In the genomic region with DNA sequence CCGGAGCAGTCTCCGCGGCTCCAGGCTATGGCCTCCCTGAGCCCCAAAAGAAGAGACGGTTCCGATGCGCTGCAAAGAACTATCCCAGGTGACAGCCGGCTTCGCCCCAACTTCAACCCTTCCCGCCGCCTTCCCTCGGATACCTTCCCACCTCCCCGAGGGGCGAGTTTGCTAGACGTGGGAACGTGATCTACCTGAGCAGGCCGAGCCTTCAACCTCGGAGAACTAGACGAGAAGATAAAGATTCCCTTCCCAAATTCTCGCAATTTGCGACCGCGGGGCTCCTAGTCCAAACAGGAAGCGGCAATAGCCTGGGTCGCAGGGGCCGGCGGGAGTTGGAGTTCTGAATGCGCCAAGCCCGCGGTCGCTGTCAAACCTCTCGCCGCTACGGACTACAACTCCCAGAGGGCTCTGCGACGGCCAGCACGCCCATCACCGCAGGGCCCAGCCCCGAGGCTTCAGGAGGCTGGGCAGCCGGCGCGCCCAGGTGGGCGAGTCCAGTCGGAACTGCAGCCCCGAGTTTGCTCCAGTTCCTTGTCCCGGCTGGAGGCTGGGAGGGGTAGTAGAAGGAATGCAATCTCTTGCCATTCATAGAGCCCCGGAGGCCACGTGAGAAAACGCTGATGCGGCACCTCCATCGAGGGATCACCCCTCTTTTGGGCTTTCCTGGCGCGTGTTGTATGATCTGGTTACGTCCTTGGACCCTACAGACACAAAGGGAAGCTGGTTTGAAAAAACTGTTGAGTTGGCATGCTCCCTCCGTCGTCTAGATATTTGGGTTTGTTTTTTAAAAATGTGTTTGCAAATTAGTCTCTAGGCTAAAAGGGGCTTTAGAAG, we compare ENCODE assay signal across 8 cellular contexts. TPM values are rescaled to one million over a fixed set of nuclear protein-coding genes. Genes with fewer than 3 reads are reported as not detected.
A peak's percentile ranks its signal among the peaks of the same experiment; 100 is the strongest.
DNase-seq lines count a peak whose midpoint lies in the region; ATAC-seq and TF ChIP-seq lines count a peak whose summit lies in the region.

TSS of gene SLC38A9 (minus strand) at position 302 of the 837 bp plus-strand sequence. CDS start 14,366 bp downstream, outside the sequence.

- intact Hi-C loops in naive thymus-derived CD4-positive, alpha-beta T cell (cut with micrococcal nuclease): loop anchor here (1.0 to 5.0 kb wide), 13 partner anchors 51 to 1462 kb away; partner anchors contain the start of genes PLPP1 (in 2 of the 2), CDC20B (in 1 of the 2), DHX29 (in 1 of the 2) and GPBP1 (in 1 of the 2)

- peak within 1 kb of the TSS; percentile 94 for H3K4me3 ChIP-seq in Karpas-422 (ENCODE audit: low read length)
- peak within 1 kb of the TSS; percentile 83 to 94 (median 84) for H3K4me3 ChIP-seq in fibroblast of lung (replicated peaks in 1 of 4; ENCODE audit: control extremely low read depth in 1 of 4, insufficient read depth in 1 of 4, low read depth in 3 of 4, low read length in 4 of 4)
- peak within 1 kb of the TSS; percentile 87 for H3K4me3 ChIP-seq in naive thymus-derived CD4-positive, alpha-beta T cell (ENCODE audit: low read length)

- peak within 1 kb of the TSS; percentile 98 for H2AFZ ChIP-seq in Karpas-422 (ENCODE audit: low read length)
- H2AFZ ChIP-seq in fibroblast of lung (ENCODE audit: low read length): peak within 1 kb of the TSS; percentile 96

- DNase-seq in DMS79 treated with DMSO at 0.1 percent for 48 hours (lab: John Stamatoyannopoulos, UW): peak; percentile 72
- peak; percentile 97 for DNase-seq in Karpas-422
- peak; percentile 95 for DNase-seq in RKO (ENCODE audit: low spot score)
- DNase-seq in activated T-helper 1 cell treated with Interleukin-2 at 50 U/mL for 16 hours (ENCODE audit: low read depth): peak; percentile 84
- DNase-seq in fibroblast of lung (ENCODE audit: low read depth in 2 of 2): peak; percentile 92 to 93
- DNase-seq in naive thymus-derived CD4-positive, alpha-beta T cell: peak; percentile 82 to 91 (median 90)
- DNase-seq in stimulated activated naive B cell treated with anti-CD40 and anti-IgM and Interleukin-4, amounts not matched to agents 10 μg/mL and 1 μg/mL and 100 μg/mL, for 72 hours: peak; percentile 88

- H3K4me1 ChIP-seq in Karpas-422 (ENCODE audit: low read length): peaks cover 17% of the 10 kb centered on the region
- H3K4me1 ChIP-seq in fibroblast of lung (ENCODE audit: control insufficient read depth, extremely low read depth, insufficient read depth, low read length): peaks cover 7% of the 10 kb centered on the region
- H3K4me1 ChIP-seq in naive thymus-derived CD4-positive, alpha-beta T cell (ENCODE audit: control insufficient read depth in 2 of 2, insufficient read depth in 2 of 2, low read length in 2 of 2): peaks cover 12 to 16% of the 10 kb centered on the region in 2 donors

- H4K20me1 ChIP-seq in Karpas-422 (ENCODE audit: insufficient read depth, low read depth, low read length) (no peaks in the 10 kb centered on the region), fibroblast of lung (ENCODE audit: control insufficient read depth, extremely low read depth, insufficient read depth, low read length) (no peaks in the 10 kb centered on the region)

- H3K9ac ChIP-seq in Karpas-422 (ENCODE audit: low read length) (peak within 1 kb of the TSS; percentile 88), fibroblast of lung (ENCODE audit: insufficient read depth, low read length) (peak within 1 kb of the TSS; percentile 62)

- H3K27ac Mint-ChIP-seq in naive thymus-derived CD4-positive, alpha-beta T cell: peak within 1 kb of the TSS; percentile 76 to 97 (median 91)
- H3K27ac Mint-ChIP-seq in stimulated activated naive B cell treated with anti-CD40 and anti-IgM and Interleukin-4, amounts not matched to agents 10 μg/mL and 1 μg/mL and 100 μg/mL, for 72 hours: peak within 1 kb of the TSS; percentile 96

- peak within 1 kb of the TSS; percentile 97 for H3K4me2 ChIP-seq in Karpas-422 (ENCODE audit: low read depth, low read length, poor library complexity, severe bottlenecking)
- peak within 1 kb of the TSS; percentile 98 for H3K4me2 ChIP-seq in fibroblast of lung (ENCODE audit: extremely low read depth, insufficient read depth, low read length)

- no peaks in the 10 kb centered on the region for H3K36me3 ChIP-seq in Karpas-422 (ENCODE audit: insufficient read depth, low read length)
- H3K36me3 ChIP-seq in fibroblast of lung (ENCODE audit: control insufficient read depth, insufficient read depth, low read length): no peaks in the 10 kb centered on the region
- peaks cover 0 to 8% (median 0%) of the 10 kb centered on the region in 3 experiments for H3K36me3 ChIP-seq in naive thymus-derived CD4-positive, alpha-beta T cell (ENCODE audit: control insufficient read depth in 2 of 3, insufficient read depth in 3 of 3, low read length in 3 of 3)

- POLR2A ChIA-PET in naive thymus-derived CD4-positive, alpha-beta T cell (lab: Charles Lee): interaction anchor here (0.7 to 1.8 kb wide), 2 partner anchors 768 to 1129 kb away, joined by 3 to 4 read pairs; no protein-coding TSS in a partner anchor

- H3K4me3 Mint-ChIP-seq in naive thymus-derived CD4-positive, alpha-beta T cell: peak within 1 kb of the TSS; percentile 94 to 99 (median 98)
- H3K4me3 Mint-ChIP-seq in stimulated activated naive B cell treated with anti-CD40 and anti-IgM and Interleukin-4, amounts not matched to agents 10 μg/mL and 1 μg/mL and 100 μg/mL, for 72 hours: peak within 1 kb of the TSS; percentile 98

- H3K79me2 ChIP-seq in Karpas-422 (ENCODE audit: low read length): peaks cover 32% of the 10 kb centered on the region
- H3K79me2 ChIP-seq in fibroblast of lung (ENCODE audit: control insufficient read depth, insufficient read depth, low read length): peaks cover 4% of the 10 kb centered on the region

- peaks cover 0 to 14% (median 5%) of the 10 kb centered on the region in 11 donors for H3K9me3 Mint-ChIP-seq in naive thymus-derived CD4-positive, alpha-beta T cell
- peaks cover 1 to 5% of the 10 kb centered on the region in 2 donors for H3K9me3 Mint-ChIP-seq in stimulated activated naive B cell treated with anti-CD40 and anti-IgM and Interleukin-4, amounts not matched to agents 10 μg/mL and 1 μg/mL and 100 μg/mL, for 72 hours

- H3K9me2 ChIP-seq in Karpas-422 (replicated peaks; ENCODE audit: insufficient read depth, low read length): no peaks in the 10 kb centered on the region

- peaks cover 20 to 40% (median 29%) of the 10 kb centered on the region in 7 donors for H3K4me1 Mint-ChIP-seq in naive thymus-derived CD4-positive, alpha-beta T cell
- H3K4me1 Mint-ChIP-seq in stimulated activated naive B cell treated with anti-CD40 and anti-IgM and Interleukin-4, amounts not matched to agents 10 μg/mL and 1 μg/mL and 100 μg/mL, for 72 hours: peaks cover 4 to 21% of the 10 kb centered on the region in 2 donors

- CTCF ChIA-PET in naive thymus-derived CD4-positive, alpha-beta T cell (lab: Charles Lee): interaction anchor here (0.7 kb wide), 1 partner anchor 480 kb away, joined by 3 read pairs; no protein-coding TSS in a partner anchor

- H3K27me3 ChIP-seq in Karpas-422 (ENCODE audit: low read length) (no peaks in the 10 kb centered on the region), fibroblast of lung (ENCODE audit: control insufficient read depth, insufficient read depth, low read length) (peaks cover 3% of the 10 kb centered on the region)
- H3K27me3 ChIP-seq in naive thymus-derived CD4-positive, alpha-beta T cell (ENCODE audit: control insufficient read depth in 2 of 2, insufficient read depth in 2 of 2, low read length in 2 of 2): no peaks in the 10 kb centered on the region

- H3K27ac ChIP-seq in Karpas-422 (ENCODE audit: low read length) (no peak within 1 kb of the TSS), fibroblast of lung (ENCODE audit: insufficient read depth, low read length) (peak within 1 kb of the TSS; percentile 44)
- H3K27ac ChIP-seq in naive thymus-derived CD4-positive, alpha-beta T cell (ENCODE audit: low read depth, low read length): peak within 1 kb of the TSS; percentile 72

- H3K9me3 ChIP-seq in Karpas-422 (ENCODE audit: low read length) (no peaks in the 10 kb centered on the region), fibroblast of lung (ENCODE audit: control insufficient read depth, insufficient read depth, low read depth, low read length) (no peaks in the 10 kb centered on the region)
- H3K9me3 ChIP-seq in naive thymus-derived CD4-positive, alpha-beta T cell (ENCODE audit: control insufficient read depth in 2 of 3, low read length in 3 of 3): no peaks in the 10 kb centered on the region

- ATAC-seq in GM21825 (IDR thresholded peaks at IDR 0.05; ENCODE audit: unreplicated experiment): peak; percentile 100
- ATAC-seq in naive thymus-derived CD4-positive, alpha-beta T cell: peak; percentile 100
- peak; percentile 100 for ATAC-seq in stimulated activated naive B cell treated with anti-CD40 and anti-IgM and Interleukin-4, amounts not matched to agents 10 μg/mL and 1 μg/mL and 100 μg/mL, for 72 hours (replicated peaks)

- H3K27me3 Mint-ChIP-seq in naive thymus-derived CD4-positive, alpha-beta T cell: peaks cover 0 to 3% (median 0%) of the 10 kb centered on the region in 5 donors
- H3K27me3 Mint-ChIP-seq in stimulated activated naive B cell treated with anti-CD40 and anti-IgM and Interleukin-4, amounts not matched to agents 10 μg/mL and 1 μg/mL and 100 μg/mL, for 72 hours: no peaks in the 10 kb centered on the region

- no peak for TF ChIP-seq CTCF in fibroblast of lung (conservative IDR thresholded peaks at IDR 0.05 in 1 of 2, IDR thresholded peaks at IDR 0.05 in 1 of 2; ENCODE audit: low read depth in 1 of 2, low read length in 2 of 2)

- H3K36me3 Mint-ChIP-seq in naive thymus-derived CD4-positive, alpha-beta T cell: peaks cover 5 to 28% (median 13%) of the 10 kb centered on the region in 5 donors
- H3K36me3 Mint-ChIP-seq in stimulated activated naive B cell treated with anti-CD40 and anti-IgM and Interleukin-4, amounts not matched to agents 10 μg/mL and 1 μg/mL and 100 μg/mL, for 72 hours: peaks cover 4 to 8% of the 10 kb centered on the region in 2 donors

RNA-seq across cellular contexts. Expression of gene SLC38A9, which starts in this region (rescaled TPM):
- total RNA-seq in Karpas-422 (2014; rRNA removed; shearing (Covaris generic); ENCODE audit: low replicate concordance): 46.9 and 67.0 TPM in 2 replicates
- total RNA-seq in fibroblast of lung: 46.2 and 49.7 TPM in 2 replicates
- 15.7 and 18.1 TPM in 2 replicates for polyA plus RNA-seq in fibroblast of lung
- 10.3 TPM in 2 replicates for polyA plus RNA-seq in fibroblast of lung (2012)
- 11.3 and 16.5 TPM in 2 replicates for polyA minus RNA-seq in fibroblast of lung (ENCODE audit: low replicate concordance)
- total RNA-seq in naive thymus-derived CD4-positive, alpha-beta T cell: 10 to 100 TPM; 17.7 to 32.6 (median 30.4) TPM
- 10 to 100 TPM; 12.2 to 13.3 TPM for polyA plus RNA-seq in naive thymus-derived CD4-positive, alpha-beta T cell
